ENCODE assay signal across 12 cellular contexts in the genomic region with DNA sequence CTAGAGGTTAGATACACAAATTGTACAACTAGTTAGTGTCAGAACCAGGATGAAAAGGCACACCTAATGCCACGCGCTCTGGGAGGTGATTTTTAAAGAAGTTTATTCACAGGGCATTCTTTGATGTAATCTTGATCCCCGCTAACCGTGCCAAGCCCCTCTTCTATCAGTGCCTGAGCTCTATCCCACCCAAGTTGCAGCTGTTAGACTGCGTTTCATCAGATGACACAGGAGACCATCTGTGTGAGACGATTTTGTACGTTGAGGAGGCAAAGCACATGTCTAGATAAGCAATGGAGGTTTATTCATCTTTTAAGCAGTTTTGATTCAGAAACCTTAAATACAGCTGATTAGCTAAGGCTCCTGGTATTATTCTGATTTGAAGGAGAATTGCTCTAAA. TPM values are rescaled to one million over a fixed set of nuclear protein-coding genes. Genes with fewer than 3 reads are reported as not detected.
DNase-seq lines count a peak whose midpoint lies in the region; ATAC-seq and TF ChIP-seq lines count a peak whose summit lies in the region.
"Had no signal": no experiment of that assay in that cellular context is flagged by ENCODE, and none has a peak within 500 bp of the region (broad histone marks: within the 10 kb centered on the region; RNA-seq: fewer than 3 reads in every experiment).

No MANE protein-coding gene starts in this region.

- H3K27ac Mint-ChIP-seq in activated naive CD8-positive, alpha-beta T cell = peak overlapping the region; percentile 28
- no peak overlapping the region for H3K27ac Mint-ChIP-seq in activated naive CD8-positive, alpha-beta T cell treated with anti-CD3 and anti-CD28 coated beads for 36 hours
- no peak overlapping the region for H3K27ac Mint-ChIP-seq in type B pancreatic cell
- H3K27ac Mint-ChIP-seq: H9 had no signal

- in situ Hi-C loops in ACHN (cut with HindIII; ENCODE audit: low pct_ligation_motif_present, low pct_unique_long_range_greater_than_20kb, low sequenced_read_pairs) = no loop called here

- H3K4me3 ChIP-seq in SJCRH30 = no peak overlapping the region

- no peaks in the 10 kb centered on the region for H3K27me3 Mint-ChIP-seq in activated naive CD8-positive, alpha-beta T cell
- no peaks in the 10 kb centered on the region for H3K27me3 Mint-ChIP-seq in activated naive CD8-positive, alpha-beta T cell treated with anti-CD3 and anti-CD28 coated beads for 36 hours
- no peaks in the 10 kb centered on the region for H3K27me3 Mint-ChIP-seq in type B pancreatic cell
- H3K27me3 Mint-ChIP-seq: IgD-negative memory B cell had no signal

- no peak overlapping the region for H3K4me3 Mint-ChIP-seq in activated naive CD8-positive, alpha-beta T cell
- H3K4me3 Mint-ChIP-seq in activated naive CD8-positive, alpha-beta T cell treated with anti-CD3 and anti-CD28 coated beads for 36 hours = no peak overlapping the region
- H3K4me3 Mint-ChIP-seq in type B pancreatic cell = no peak overlapping the region
- H3K4me3 Mint-ChIP-seq: H9, IgD-negative memory B cell had no signal

- H3K36me3 ChIP-seq in SJCRH30 = 0 out of 2 replicates have a peak, but pooled peaks cover 2% of the 10 kb centered on the region

- H3K36me3 Mint-ChIP-seq in activated naive CD8-positive, alpha-beta T cell = peaks cover 2% of the 10 kb centered on the region
- peaks cover 2% of the 10 kb centered on the region for H3K36me3 Mint-ChIP-seq in activated naive CD8-positive, alpha-beta T cell treated with anti-CD3 and anti-CD28 coated beads for 36 hours
- peaks cover 13% of the 10 kb centered on the region for H3K36me3 Mint-ChIP-seq in type B pancreatic cell

- H3K9me3 ChIP-seq in SJCRH30 (replicated peaks) = no peaks in the 10 kb centered on the region

- H3K4me1 ChIP-seq in SJCRH30 = peaks cover 29% of the 10 kb centered on the region

- no peaks in the 10 kb centered on the region for H3K9me3 Mint-ChIP-seq in activated naive CD8-positive, alpha-beta T cell (ENCODE audit: low read depth)
- H3K9me3 Mint-ChIP-seq in activated naive CD8-positive, alpha-beta T cell treated with anti-CD3 and anti-CD28 coated beads for 36 hours = no peaks in the 10 kb centered on the region
- no peaks in the 10 kb centered on the region for H3K9me3 Mint-ChIP-seq in type B pancreatic cell
- H3K9me3 Mint-ChIP-seq: H9, IgD-negative memory B cell had no signal

- peak overlapping the region; percentile 69 for H3K27ac ChIP-seq in SJCRH30

- no peak for DNase-seq in activated naive CD8-positive, alpha-beta T cell treated with anti-CD3 and anti-CD28 coated beads for 36 hours
- DNase-seq in SJCRH30 = peak; percentile 71 to 86
- DNase-seq in left lobe of liver (ENCODE audit: low spot score) = peak; percentile 1
- DNase-seq in type B pancreatic cell (ENCODE audit: extremely low spot score, unreplicated experiment) = peak; percentile 16
- no peak for DNase-seq in ACHN
- DNase-seq: DMS53, GF-D8, GOT3, H9 had no signal

- no peaks in the 10 kb centered on the region for H3K27me3 ChIP-seq in SJCRH30

- TF ChIP-seq CTCF in type B pancreatic cell (conservative IDR thresholded peaks at IDR 0.05) = no peak

- peaks cover 33% of the 10 kb centered on the region for H3K4me1 Mint-ChIP-seq in activated naive CD8-positive, alpha-beta T cell (ENCODE audit: low read depth)
- peaks cover 4% of the 10 kb centered on the region for H3K4me1 Mint-ChIP-seq in activated naive CD8-positive, alpha-beta T cell treated with anti-CD3 and anti-CD28 coated beads for 36 hours
- H3K4me1 Mint-ChIP-seq in type B pancreatic cell (ENCODE audit: unreplicated experiment) = no peaks in the 10 kb centered on the region

- ATAC-seq in left lobe of liver (no peak), GM19467 (IDR thresholded peaks at IDR 0.05; ENCODE audit: unreplicated experiment) (no peak)

RNA-seq across cellular contexts. Expression of a gene that starts 18.6 kb away (rescaled TPM):
- total RNA-seq in activated naive CD8-positive, alpha-beta T cell treated with anti-CD3 and anti-CD28 coated beads for 36 hours = 10 to 100 TPM; 34.1 to 35.8 TPM
- total RNA-seq in SJCRH30 (2014; rRNA removed; shearing (Covaris generic)) = 17.2 and 18.9 TPM in 2 replicates
- total RNA-seq in left lobe of liver (22.3 TPM), type B pancreatic cell (ENCODE audit: low replicate concordance) (32.3 and 45.5 TPM in 2 replicates)

Comparison
In these comparisons a context has a peak if more than half of its experiments do, and no peak if none do; other contexts are left out.
1. DNase-seq: peak in SJCRH30 (2 of 2), left lobe of liver (single experiment) and type B pancreatic cell (single experiment); none in activated naive CD8-positive, alpha-beta T cell treated with anti-CD3 and anti-CD28 coated beads for 36 hours (single experiment) and ACHN (single experiment).